In genomic region chr10:6202684-6203330, GRCh38 we compare ENCODE assay signal across 8 cellular contexts. TPM values are rescaled to one million over a fixed set of nuclear protein-coding genes. Genes with fewer than 3 reads are reported as not detected.
DNase-seq lines count a peak whose midpoint lies in the region; ATAC-seq and TF ChIP-seq lines count a peak whose summit lies in the region.

PFKFB3 (plus strand) TSS chr10:6202932; CDS start chr10:6203261, 329 bp downstream.

- CTCF ChIA-PET in CD8-positive, alpha-beta memory T cell (lab: Charles Lee) = interaction anchor here (0.7 to 8.1 kb wide), 64 partner anchors 9 to 445 kb away, joined by 3 to 137 read pairs (median 5); no protein-coding TSS in a partner anchor

- no peaks in the 10 kb centered on the region for H3K27me3 ChIP-seq in CD8-positive, alpha-beta memory T cell (ENCODE audit: insufficient read depth, low read length, poor library complexity, severe bottlenecking)
- H3K27me3 ChIP-seq in OCI-LY3 (ENCODE audit: low read depth, low read length) (no peaks in the 10 kb centered on the region), esophagus (ENCODE audit: control insufficient read depth in 1 of 2, insufficient read depth in 2 of 2, low read length in 2 of 2) (no peaks in the 10 kb centered on the region), mucosa of stomach (ENCODE audit: control insufficient read depth, insufficient read depth, low read length) (peaks cover 6% of the 10 kb centered on the region)

- peaks cover 0 to 10% (median 0%) of the 10 kb centered on the region in 3 donors for H3K36me3 Mint-ChIP-seq in CD8-positive, alpha-beta memory T cell

- peaks cover 26% of the 10 kb centered on the region for H4K20me1 ChIP-seq in OCI-LY3 (ENCODE audit: insufficient read depth, low read length)

- H2AFZ ChIP-seq in OCI-LY3 (ENCODE audit: low read depth, low read length) = no peak within 1 kb of the TSS

- peak within 1 kb of the TSS; percentile 83 for H3K4me3 ChIP-seq in CD8-positive, alpha-beta memory T cell (ENCODE audit: low read length)
- H3K4me3 ChIP-seq in OCI-LY3 (ENCODE audit: low read length) (peak within 1 kb of the TSS; percentile 98), esophagus (ENCODE audit: low read depth in 1 of 2, low read length in 2 of 2) (peak within 1 kb of the TSS; percentile 87 to 89), mucosa of stomach (ENCODE audit: low read length) (peak within 1 kb of the TSS; percentile 63)

- peak within 1 kb of the TSS; percentile 91 to 99 (median 95) for H3K4me3 Mint-ChIP-seq in CD8-positive, alpha-beta memory T cell

- peaks cover 19% of the 10 kb centered on the region for H3K4me1 ChIP-seq in CD8-positive, alpha-beta memory T cell (ENCODE audit: insufficient read depth, low read length)
- H3K4me1 ChIP-seq in OCI-LY3 (ENCODE audit: low read length) (peaks cover 16% of the 10 kb centered on the region), esophagus (ENCODE audit: control insufficient read depth in 2 of 2, insufficient read depth in 2 of 2, low read length in 1 of 2) (peaks cover 5 to 7% of the 10 kb centered on the region in 2 donors), mucosa of stomach (ENCODE audit: control insufficient read depth, insufficient read depth, low read length) (peaks cover 27% of the 10 kb centered on the region)

- peak; percentile 71 for ATAC-seq in GM19351 (IDR thresholded peaks at IDR 0.05; ENCODE audit: unreplicated experiment)
- peak; percentile 72 for ATAC-seq in HG03520 (IDR thresholded peaks at IDR 0.05; ENCODE audit: unreplicated experiment)

- peaks cover 0 to 2% (median 0%) of the 10 kb centered on the region in 5 donors for H3K9me3 Mint-ChIP-seq in CD8-positive, alpha-beta memory T cell

- H3K27ac Mint-ChIP-seq in CD8-positive, alpha-beta memory T cell = peak within 1 kb of the TSS; percentile 73 to 96 (median 92)

- H3K36me3 ChIP-seq in CD8-positive, alpha-beta memory T cell (ENCODE audit: insufficient read depth, low read length) = no peaks in the 10 kb centered on the region
- H3K36me3 ChIP-seq in OCI-LY3 (replicated peaks; ENCODE audit: low read depth, low read length) = peaks cover 11% of the 10 kb centered on the region
- no peaks in the 10 kb centered on the region for H3K36me3 ChIP-seq in esophagus (ENCODE audit: control insufficient read depth in 2 of 2, insufficient read depth in 2 of 2, low read length in 1 of 2)
- no peaks in the 10 kb centered on the region for H3K36me3 ChIP-seq in mucosa of stomach (ENCODE audit: control insufficient read depth, insufficient read depth, low read length)

- TF ChIP-seq CTCF in OCI-LY3 (IDR thresholded peaks at IDR 0.05; ENCODE audit: low read depth, low read length) = peak; percentile 60

- H3K9ac ChIP-seq in OCI-LY3 (ENCODE audit: low read length) (peak within 1 kb of the TSS; percentile 77), mucosa of stomach (ENCODE audit: low read length) (peak within 1 kb of the TSS; percentile 69)

- H3K4me2 ChIP-seq in OCI-LY3 (ENCODE audit: low read length) = peak within 1 kb of the TSS; percentile 100

- peaks cover 20 to 41% (median 34%) of the 10 kb centered on the region in 3 donors for H3K4me1 Mint-ChIP-seq in CD8-positive, alpha-beta memory T cell

- H3K27me3 Mint-ChIP-seq in CD8-positive, alpha-beta memory T cell = peaks cover 0 to 2% of the 10 kb centered on the region in 2 donors

- H3K9me3 ChIP-seq in CD8-positive, alpha-beta memory T cell (ENCODE audit: low read length) = no peaks in the 10 kb centered on the region
- no peaks in the 10 kb centered on the region for H3K9me3 ChIP-seq in OCI-LY3 (ENCODE audit: insufficient read depth, low read length)
- H3K9me3 ChIP-seq in esophagus (ENCODE audit: control insufficient read depth in 2 of 2, insufficient read depth in 1 of 2, low read depth in 1 of 2, low read length in 1 of 2) = no peaks in the 10 kb centered on the region
- no peaks in the 10 kb centered on the region for H3K9me3 ChIP-seq in mucosa of stomach (ENCODE audit: control insufficient read depth, low read length)

- H3K27ac ChIP-seq in CD8-positive, alpha-beta memory T cell (ENCODE audit: low read depth, low read length) = peak within 1 kb of the TSS; percentile 64
- H3K27ac ChIP-seq in OCI-LY3 (ENCODE audit: low read length) (peak within 1 kb of the TSS; percentile 71), esophagus (ENCODE audit: low read depth in 2 of 2, low read length in 1 of 2) (peak within 1 kb of the TSS; percentile 92 to 95)

- 0% methylated on average over 65 to 75 of the region's 75 CpGs for WGBS in esophagus, 2 donors

- peaks cover 22% of the 10 kb centered on the region for H3K79me2 ChIP-seq in OCI-LY3 (ENCODE audit: low read length)

- POLR2A ChIA-PET in CD8-positive, alpha-beta memory T cell (lab: Charles Lee) = interaction anchor here (0.5 to 2.0 kb wide), 8 partner anchors 30 to 207 kb away, joined by 3 to 23 read pairs (median 8); no protein-coding TSS in a partner anchor

- peak; percentile 85 to 94 (median 87) for DNase-seq in CD8-positive, alpha-beta memory T cell
- DNase-seq in activated T-cell treated with anti-CD3 and anti-CD28 coated beads, Interleukin-2, amount 50 U/mL, for 1 hour = peak; percentile 97
- peak; percentile 88 to 91 for DNase-seq in stimulated activated CD8-positive, alpha-beta memory T cell treated with anti-CD3 and anti-CD28 coated beads, Interleukin-7, amount 100 ng/mL, for 1 hour (ENCODE audit: low read depth in 2 of 2)

RNA-seq across cellular contexts. Expression of gene PFKFB3, which starts in this region (rescaled TPM):
- total RNA-seq in CD8-positive, alpha-beta memory T cell = 10 to 100 TPM; 53.6 to 60.1 TPM
- 7.4 TPM for polyA plus RNA-seq in CD8-positive, alpha-beta memory T cell
- 10 to 100 TPM; 26.2 to 42.7 TPM for polyA plus RNA-seq in esophagus

Comparison
In these comparisons a context has a peak if more than half of its experiments do, and no peak if none do; other contexts are left out.
1. Peak in every context shown above with its lines: DNase-seq, ATAC-seq, H3K4me3 ChIP-seq and H3K27ac ChIP-seq.